Comparison of ENCODE assay signal across 34 cellular contexts in the genomic region with DNA sequence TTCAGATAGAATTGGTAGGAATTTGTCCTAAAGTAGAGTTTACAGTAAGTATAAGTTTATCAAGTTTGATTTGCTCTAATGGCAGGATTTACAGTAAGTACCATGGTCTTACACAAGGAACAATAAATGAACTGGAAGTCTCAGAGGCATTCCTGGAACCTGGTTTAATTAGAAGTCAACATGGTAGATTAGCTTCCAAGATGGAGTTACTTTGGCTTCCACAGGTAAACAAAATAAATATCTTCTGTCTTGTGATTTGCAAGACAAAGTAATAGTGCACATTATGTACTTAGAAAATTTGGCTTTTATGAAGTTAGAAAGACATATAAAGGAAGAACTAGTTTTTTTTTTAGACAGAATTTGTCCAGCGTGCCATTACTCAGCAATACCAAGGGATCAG.
"Had no signal": no experiment of that assay in that cellular context is flagged by ENCODE, and none has a peak within 500 bp of the region (broad histone marks: within the 10 kb centered on the region; RNA-seq: fewer than 3 reads in every experiment).

No MANE protein-coding gene starts in this region.

- H3K27me3 ChIP-seq: MG63 had no signal

- H3K4me3 ChIP-seq: MG63 had no signal

- DNase-seq: Karpas-422, Kasumi-1, MG63, MM.1S, MV-4-11, NCI-H1048, NCI-H1092, NCI-H1092 treated with DMSO at 0.1 percent for 48 hours, NCI-H1105, NCI-H1105 treated with DMSO at 0.1 percent for 48 hours, NCI-H1417, NCI-H1417 treated with DMSO at 0.1 percent for 48 hours, NCI-H1436, NCI-H1436 treated with DMSO at 0.1 percent for 48 hours, NCI-H146, NCI-H1694, NCI-H1694 treated with DMSO at 0.1 percent for 48 hours, NCI-H187, NCI-H187 treated with DMSO at 0.1 percent for 48 hours, NCI-H1930, NCI-H2029, NCI-H2029 treated with DMSO at 0.1 percent for 48 hours, NCI-H2081, NCI-H2081 treated with DMSO at 0.1 percent for 48 hours, NCI-H2107, NCI-H2171, NCI-H2171 treated with DMSO at 0.1 percent for 48 hours, NCI-H2227 treated with DMSO at 0.1 percent for 48 hours, NCI-H226, NCI-H345, NCI-H446, NCI-H446 treated with DMSO at 0.1 percent for 48 hours, NCI-H510A, NCI-H510A treated with DMSO at 0.1 percent for 48 hours had no signal

- H3K36me3 ChIP-seq: MG63 had no signal

- H3K9me3 ChIP-seq: MG63 had no signal
